Comparison of ENCODE assay signal across 20 cellular contexts in genomic region chr5:10618311-10618710, GRCh38. TPM values are rescaled to one million over a fixed set of nuclear protein-coding genes. Genes with fewer than 3 reads are reported as not detected.
A peak's percentile ranks its signal among the peaks of the same experiment; 100 is the strongest.
DNase-seq lines count a peak whose midpoint lies in the region; ATAC-seq and TF ChIP-seq lines count a peak whose summit lies in the region.
"Had no signal": no experiment of that assay in that cellular context is flagged by ENCODE, and none has a peak within 500 bp of the region (broad histone marks: within the 10 kb centered on the region; RNA-seq: fewer than 3 reads in every experiment).

No MANE protein-coding gene starts in this region.

- H3K27ac Mint-ChIP-seq in activated B cell treated with CpG ODN at 0.5 μM for 24 hours = peak overlapping the region; percentile 12
- peak overlapping the region; percentile 82 for H3K27ac Mint-ChIP-seq in stimulated activated naive B cell treated with anti-CD40 and anti-IgM and Interleukin-4, amounts not matched to agents 10 μg/mL and 1 μg/mL and 100 μg/mL, for 72 hours
- H3K27ac Mint-ChIP-seq in stimulated activated naive CD8-positive, alpha-beta T cell treated with anti-CD3 and anti-CD28 coated beads, Interleukin-15, amount 100 ng/mL, for 72 hours = peak overlapping the region in 1 of 2 donors; percentile 14
- no peak overlapping the region for H3K27ac Mint-ChIP-seq in activated CD4-positive, alpha-beta T cell treated with anti-CD3 and anti-CD28 coated beads, Interleukin-2, amount 10 ng/mL, durations not matched to agents 24 days and 14 days
- H3K27ac Mint-ChIP-seq: CD4-positive, alpha-beta T cell; CD8-positive, alpha-beta memory T cell; GM23338 had no signal

- no peaks in the 10 kb centered on the region for H3K27me3 ChIP-seq in spleen (replicated peaks in 1 of 7)
- H3K27me3 ChIP-seq in colonic mucosa = no peaks in the 10 kb centered on the region
- H3K27me3 ChIP-seq: BE2C; BLaER1 treated with 17β-estradiol and CSF1 and Interleukin-3, amounts not matched to agents 10 nM and 100 nM had no signal

- no peaks in the 10 kb centered on the region for H3K27me3 Mint-ChIP-seq in activated B cell treated with CpG ODN at 0.5 μM for 24 hours
- H3K27me3 Mint-ChIP-seq in stimulated activated naive B cell treated with anti-CD40 and anti-IgM and Interleukin-4, amounts not matched to agents 10 μg/mL and 1 μg/mL and 100 μg/mL, for 72 hours = no peaks in the 10 kb centered on the region
- no peaks in the 10 kb centered on the region for H3K27me3 Mint-ChIP-seq in stimulated activated naive CD8-positive, alpha-beta T cell treated with anti-CD3 and anti-CD28 coated beads, Interleukin-15, amount 100 ng/mL, for 72 hours
- no peaks in the 10 kb centered on the region for H3K27me3 Mint-ChIP-seq in activated CD4-positive, alpha-beta T cell treated with anti-CD3 and anti-CD28 coated beads, Interleukin-2, amount 10 ng/mL, durations not matched to agents 24 days and 14 days
- H3K27me3 Mint-ChIP-seq: CD4-positive, alpha-beta T cell had no signal

- ATAC-seq in activated B cell treated with CpG ODN at 0.5 μM for 24 hours (ENCODE audit: low read depth) = no peak
- ATAC-seq in stimulated activated naive B cell treated with anti-CD40 and anti-IgM and Interleukin-4, amounts not matched to agents 10 μg/mL and 1 μg/mL and 100 μg/mL, for 72 hours (replicated peaks) = no peak
- ATAC-seq in stimulated activated naive CD8-positive, alpha-beta T cell treated with anti-CD3 and anti-CD28 coated beads, Interleukin-15, amount 100 ng/mL, for 72 hours = no peak
- ATAC-seq: GM23338, HCT116 had no signal

- H3K4me1 Mint-ChIP-seq in activated B cell treated with CpG ODN at 0.5 μM for 24 hours = peaks cover 48% of the 10 kb centered on the region
- H3K4me1 Mint-ChIP-seq in stimulated activated naive B cell treated with anti-CD40 and anti-IgM and Interleukin-4, amounts not matched to agents 10 μg/mL and 1 μg/mL and 100 μg/mL, for 72 hours = peaks cover 46 to 83% of the 10 kb centered on the region in 2 donors
- H3K4me1 Mint-ChIP-seq in stimulated activated naive CD8-positive, alpha-beta T cell treated with anti-CD3 and anti-CD28 coated beads, Interleukin-15, amount 100 ng/mL, for 72 hours = no peaks in the 10 kb centered on the region
- peaks cover 2% of the 10 kb centered on the region for H3K4me1 Mint-ChIP-seq in activated CD4-positive, alpha-beta T cell treated with anti-CD3 and anti-CD28 coated beads, Interleukin-2, amount 10 ng/mL, durations not matched to agents 24 days and 14 days
- H3K4me1 Mint-ChIP-seq: CD8-positive, alpha-beta memory T cell; GM23338 had no signal

- H3K4me3 Mint-ChIP-seq in activated B cell treated with CpG ODN at 0.5 μM for 24 hours = no peak overlapping the region
- no peak overlapping the region for H3K4me3 Mint-ChIP-seq in stimulated activated naive B cell treated with anti-CD40 and anti-IgM and Interleukin-4, amounts not matched to agents 10 μg/mL and 1 μg/mL and 100 μg/mL, for 72 hours
- H3K4me3 Mint-ChIP-seq in stimulated activated naive CD8-positive, alpha-beta T cell treated with anti-CD3 and anti-CD28 coated beads, Interleukin-15, amount 100 ng/mL, for 72 hours = no peak overlapping the region
- H3K4me3 Mint-ChIP-seq in activated CD4-positive, alpha-beta T cell treated with anti-CD3 and anti-CD28 coated beads, Interleukin-2, amount 10 ng/mL, durations not matched to agents 24 days and 14 days = no peak overlapping the region
- H3K4me3 Mint-ChIP-seq: CD14-positive monocyte; CD4-positive, alpha-beta T cell; CD8-positive, alpha-beta memory T cell; GM23338; H9 had no signal

- POLR2A ChIA-PET in activated B cell treated with CpG ODN at 0.5 μM for 24 hours (lab: Charles Lee) = interaction anchor here (0.8 kb wide), 1 partner anchor 183 kb away, joined by 3 read pairs; no protein-coding TSS in a partner anchor

- H3K36me3 Mint-ChIP-seq in activated B cell treated with CpG ODN at 0.5 μM for 24 hours (ENCODE audit: low read depth) = peaks cover 64% of the 10 kb centered on the region
- peaks cover 66 to 77% of the 10 kb centered on the region in 2 donors for H3K36me3 Mint-ChIP-seq in stimulated activated naive B cell treated with anti-CD40 and anti-IgM and Interleukin-4, amounts not matched to agents 10 μg/mL and 1 μg/mL and 100 μg/mL, for 72 hours
- peaks cover 17% of the 10 kb centered on the region for H3K36me3 Mint-ChIP-seq in activated CD4-positive, alpha-beta T cell treated with anti-CD3 and anti-CD28 coated beads, Interleukin-2, amount 10 ng/mL, durations not matched to agents 24 days and 14 days (ENCODE audit: low read depth)

- no peak for DNase-seq in activated B cell treated with CpG ODN at 0.5 μM for 24 hours
- peak; percentile 84 for DNase-seq in mesenteric fat pad (ENCODE audit: low spot score)
- peak; percentile 50 for DNase-seq in spleen
- DNase-seq in stimulated activated naive B cell treated with anti-CD40 and anti-IgM and Interleukin-4, amounts not matched to agents 10 μg/mL and 1 μg/mL and 100 μg/mL, for 72 hours = no peak
- DNase-seq in A172 (ENCODE audit: low spot score) = no peak
- DNase-seq in colonic mucosa = no peak
- no peak for DNase-seq in stimulated activated naive CD8-positive, alpha-beta T cell treated with anti-CD3 and anti-CD28 coated beads, Interleukin-15, amount 100 ng/mL, for 72 hours
- no peak for DNase-seq in activated CD4-positive, alpha-beta T cell treated with anti-CD3 and anti-CD28 coated beads, Interleukin-2, amount 10 ng/mL, durations not matched to agents 24 days and 14 days
- DNase-seq: BE2C; CD4-positive, alpha-beta T cell; CD8-positive, alpha-beta memory T cell; DMS 273 treated with DMSO at 0.1 percent for 48 hours; DMS79; EL; GF-D8; H9 had no signal

- H3K4me1 ChIP-seq in spleen = peaks cover 0 to 15% (median 5%) of the 10 kb centered on the region in 6 donors
- H3K4me1 ChIP-seq in colonic mucosa = no peaks in the 10 kb centered on the region
- H3K4me1 ChIP-seq: BE2C had no signal

- H3K27ac ChIP-seq in spleen (no peak overlapping the region), colonic mucosa (no peak overlapping the region)
- H3K27ac ChIP-seq: BLaER1 treated with 17β-estradiol and CSF1 and Interleukin-3, amounts not matched to agents 10 nM and 100 nM had no signal

- no peak overlapping the region for H3K9ac ChIP-seq in colonic mucosa (ENCODE audit: low read depth in 2 of 2, low read length in 2 of 2)
- H3K9ac ChIP-seq: BLaER1 treated with 17β-estradiol and CSF1 and Interleukin-3, amounts not matched to agents 10 nM and 100 nM had no signal

- CTCF ChIA-PET in activated B cell treated with CpG ODN at 0.5 μM for 24 hours (lab: Charles Lee) = interaction anchor here (1.0 to 1.8 kb wide), 2 partner anchors 9 to 166 kb away, joined by 3 to 6 read pairs; no protein-coding TSS in a partner anchor

- H3K36me3 ChIP-seq in spleen (peaks cover 0 to 31% (median 3%) of the 10 kb centered on the region in 6 donors), colonic mucosa (no peaks in the 10 kb centered on the region)
- H3K36me3 ChIP-seq: BE2C had no signal

- peaks cover 2% of the 10 kb centered on the region for H3K9me3 Mint-ChIP-seq in activated B cell treated with CpG ODN at 0.5 μM for 24 hours
- no peaks in the 10 kb centered on the region for H3K9me3 Mint-ChIP-seq in stimulated activated naive B cell treated with anti-CD40 and anti-IgM and Interleukin-4, amounts not matched to agents 10 μg/mL and 1 μg/mL and 100 μg/mL, for 72 hours
- H3K9me3 Mint-ChIP-seq in stimulated activated naive CD8-positive, alpha-beta T cell treated with anti-CD3 and anti-CD28 coated beads, Interleukin-15, amount 100 ng/mL, for 72 hours = no peaks in the 10 kb centered on the region
- no peaks in the 10 kb centered on the region for H3K9me3 Mint-ChIP-seq in activated CD4-positive, alpha-beta T cell treated with anti-CD3 and anti-CD28 coated beads, Interleukin-2, amount 10 ng/mL, durations not matched to agents 24 days and 14 days
- H3K9me3 Mint-ChIP-seq: CD4-positive, alpha-beta T cell; CD8-positive, alpha-beta memory T cell had no signal

- intact Hi-C loops in activated B cell treated with CpG ODN at 0.5 μM for 24 hours (cut with micrococcal nuclease) (no loop called here), spleen (cut with DNase I; ENCODE audit: low total_unique reads) (no loop called here), colonic mucosa (cut with DNase I) (no loop called here)
- intact Hi-C loops in activated CD4-positive, alpha-beta T cell treated with anti-CD3 and anti-CD28 coated beads, Interleukin-2, amount 10 ng/mL, durations not matched to agents 24 days and 14 days (cut with micrococcal nuclease) = no loop called here

- H3K9me3 ChIP-seq in spleen (peaks cover 0 to 9% (median 3%) of the 10 kb centered on the region in 8 donors), colonic mucosa (no peaks in the 10 kb centered on the region)
- H3K9me3 ChIP-seq: BE2C had no signal

- no peak overlapping the region for H3K4me3 ChIP-seq in spleen
- no peak overlapping the region for H3K4me3 ChIP-seq in colonic mucosa
- H3K4me3 ChIP-seq: BLaER1 treated with 17β-estradiol and CSF1 and Interleukin-3, amounts not matched to agents 10 nM and 100 nM; GM23338 had no signal

- no peak for TF ChIP-seq POLR2A in spleen (IDR thresholded peaks at IDR 0.05)

- TF ChIP-seq CTCF in activated B cell treated with CpG ODN at 0.5 μM for 24 hours (IDR thresholded peaks at IDR 0.05) (no peak), spleen (IDR thresholded peaks at IDR 0.05 in 8 of 11, conservative IDR thresholded peaks at IDR 0.05 in 3 of 11) (no peak), colonic mucosa (IDR thresholded peaks at IDR 0.05) (no peak)

- 88 to 96% (median 96%) methylated on average over 10 to 17 of the region's 17 CpGs for WGBS in spleen, 5 donors

RNA-seq across cellular contexts. Expression of gene ANKRD33B, which starts 54.4 kb away (rescaled TPM):
- 156 and 170 TPM in 2 replicates for total RNA-seq in activated B cell treated with CpG ODN at 0.5 μM for 24 hours
- 5.7 TPM for total RNA-seq in mesenteric fat pad
- 10 to 100 TPM; 20.7 to 37.8 (median 26.7) TPM for total RNA-seq in spleen
- 1 to 10 TPM; 2.0 to 5.3 (median 2.4) TPM for polyA plus RNA-seq in spleen
- total RNA-seq in A172 (2014; rRNA removed; shearing (Covaris generic)) = 1.2 and 2.3 TPM in 2 replicates
- under 1 TPM; 0.47 to 0.66 TPM for total RNA-seq in colonic mucosa
- total RNA-seq in activated CD4-positive, alpha-beta T cell treated with anti-CD3 and anti-CD28 coated beads, Interleukin-2, amount 10 ng/mL, durations not matched to agents 24 days and 14 days = 21.0 and 21.7 TPM in 2 replicates
- polyA plus RNA-seq: CD14-positive monocyte had no signal

Comparison
In these comparisons a context has a peak if more than half of its experiments do, and no peak if none do; other contexts are left out.
1. DNase-seq: peak in mesenteric fat pad (single experiment) and spleen (single experiment); none in activated B cell treated with CpG ODN at 0.5 μM for 24 hours (single experiment), stimulated activated naive B cell treated with anti-CD40 and anti-IgM and Interleukin-4, amounts not matched to agents 10 μg/mL and 1 μg/mL and 100 μg/mL, for 72 hours (single experiment), A172 (single experiment), colonic mucosa (single experiment), stimulated activated naive CD8-positive, alpha-beta T cell treated with anti-CD3 and anti-CD28 coated beads, Interleukin-15, amount 100 ng/mL, for 72 hours (0 of 2) and activated CD4-positive, alpha-beta T cell treated with anti-CD3 and anti-CD28 coated beads, Interleukin-2, amount 10 ng/mL, durations not matched to agents 24 days and 14 days (single experiment).